9 cellular contexts compared by ENCODE assay signal in the genomic region with DNA sequence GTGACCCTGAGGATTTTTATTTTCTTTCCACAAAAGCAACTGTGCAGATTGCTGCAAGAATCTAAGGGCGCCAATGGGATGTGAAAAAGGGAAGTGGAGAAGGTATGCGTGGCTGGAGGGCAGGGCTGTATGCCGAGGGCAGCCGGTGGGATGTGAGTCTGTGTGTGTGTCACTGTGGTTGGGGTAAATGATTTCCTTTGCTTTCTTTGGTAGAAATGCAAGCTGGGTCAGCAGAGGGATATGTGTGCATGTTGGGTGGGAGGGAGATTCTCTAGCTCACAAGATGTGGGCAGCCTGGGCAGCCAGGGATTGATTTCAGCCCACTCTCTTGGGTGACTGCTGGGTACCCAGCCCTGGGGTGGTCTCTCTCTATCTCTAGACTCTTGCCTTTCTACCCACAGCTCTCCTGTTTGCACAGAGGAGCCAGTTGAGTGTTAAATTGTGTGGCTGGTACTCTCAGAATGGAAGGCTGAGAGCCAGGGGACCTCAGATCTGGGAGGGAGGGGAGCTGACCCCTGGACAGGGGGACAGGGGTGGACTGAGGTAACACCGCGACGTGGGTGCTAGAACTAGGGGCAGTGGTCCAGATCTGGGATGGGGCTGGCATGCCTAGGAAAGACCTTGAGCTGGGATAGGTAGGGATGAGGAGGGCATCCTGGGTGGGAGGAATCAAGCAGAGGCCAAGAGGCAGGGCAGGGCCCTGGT. TPM values are rescaled to one million over a fixed set of nuclear protein-coding genes. Genes with fewer than 3 reads are reported as not detected.
A peak's percentile ranks its signal among the peaks of the same experiment; 100 is the strongest.
DNase-seq lines count a peak whose midpoint lies in the region; ATAC-seq and TF ChIP-seq lines count a peak whose summit lies in the region.
"Had no signal": no experiment of that assay in that cellular context is flagged by ENCODE, and none has a peak within 500 bp of the region (broad histone marks: within the 10 kb centered on the region; RNA-seq: fewer than 3 reads in every experiment).

No MANE protein-coding gene starts in this region.

- peak overlapping the region; percentile 84 for H3K27ac Mint-ChIP-seq in dendritic cell treated with granulocyte-macrophage colony-stimulating factor and Interleukin-4, amounts not matched to agents 40 ng/mL and 50 ng/mL, for 4 days
- H3K27ac Mint-ChIP-seq: CD8-positive, alpha-beta T cell had no signal

- H3K27me3 Mint-ChIP-seq in dendritic cell treated with granulocyte-macrophage colony-stimulating factor and Interleukin-4, amounts not matched to agents 40 ng/mL and 50 ng/mL, for 4 days, result peaks cover 29% of the 10 kb centered on the region

- no peaks in the 10 kb centered on the region for H3K9me3 ChIP-seq in upper lobe of left lung

- no peak overlapping the region for H3K4me3 ChIP-seq in NB4 (ENCODE audit: low read depth, low read length)
- no peak overlapping the region for H3K4me3 ChIP-seq in upper lobe of left lung

- H3K4me3 Mint-ChIP-seq in dendritic cell treated with granulocyte-macrophage colony-stimulating factor and Interleukin-4, amounts not matched to agents 40 ng/mL and 50 ng/mL, for 4 days, result peak overlapping the region; percentile 57
- H3K4me3 Mint-ChIP-seq: CD8-positive, alpha-beta T cell had no signal

- peaks cover 13 to 31% (median 18%) of the 10 kb centered on the region in 4 donors for H3K4me1 ChIP-seq in upper lobe of left lung

- peaks cover 82% of the 10 kb centered on the region for H3K4me1 Mint-ChIP-seq in dendritic cell treated with granulocyte-macrophage colony-stimulating factor and Interleukin-4, amounts not matched to agents 40 ng/mL and 50 ng/mL, for 4 days (ENCODE audit: low read depth)

- no peak for TF ChIP-seq CTCF in NB4 (IDR thresholded peaks at IDR 0.05; ENCODE audit: low read depth, low read length)
- no peak for TF ChIP-seq CTCF in upper lobe of left lung (IDR thresholded peaks at IDR 0.05)

- H3K36me3 ChIP-seq in upper lobe of left lung, result no peaks in the 10 kb centered on the region

- no peak overlapping the region for H3K27ac ChIP-seq in upper lobe of left lung

- H3K9me3 Mint-ChIP-seq in dendritic cell treated with granulocyte-macrophage colony-stimulating factor and Interleukin-4, amounts not matched to agents 40 ng/mL and 50 ng/mL, for 4 days, result no peaks in the 10 kb centered on the region
- H3K9me3 Mint-ChIP-seq: CD8-positive, alpha-beta T cell had no signal

- TF ChIP-seq EP300 in upper lobe of left lung (IDR thresholded peaks at IDR 0.05), result no peak

- TF ChIP-seq POLR2A in NB4 (IDR thresholded peaks at IDR 0.05; ENCODE audit: extremely low read depth, insufficient read length), result no peak
- no peak for TF ChIP-seq POLR2A in upper lobe of left lung (IDR thresholded peaks at IDR 0.05)

- H3K36me3 Mint-ChIP-seq in dendritic cell treated with granulocyte-macrophage colony-stimulating factor and Interleukin-4, amounts not matched to agents 40 ng/mL and 50 ng/mL, for 4 days (ENCODE audit: low read depth), result peaks cover 32% of the 10 kb centered on the region
- H3K36me3 Mint-ChIP-seq: CD8-positive, alpha-beta T cell had no signal

- in situ Hi-C loops in ACHN (cut with HindIII; ENCODE audit: low pct_ligation_motif_present, low pct_unique_long_range_greater_than_20kb, low sequenced_read_pairs), result no loop called here

- 81 to 83% methylated on average over 7 of the region's 7 CpGs for WGBS in upper lobe of left lung, 2 donors

- peak; percentile 67 for ATAC-seq in GM21423 (IDR thresholded peaks at IDR 0.05; ENCODE audit: unreplicated experiment)
- no peak for ATAC-seq in HG03039 (IDR thresholded peaks at IDR 0.05; ENCODE audit: unreplicated experiment)
- no peak for ATAC-seq in upper lobe of left lung (ENCODE audit: low FRiP score in 2 of 2)
- ATAC-seq: CD8-positive, alpha-beta T cell had no signal

- intact Hi-C loops in dendritic cell treated with granulocyte-macrophage colony-stimulating factor and Interleukin-4, amounts not matched to agents 40 ng/mL and 50 ng/mL, for 4 days (cut with micrococcal nuclease), result no loop called here

- peaks cover 0 to 6% (median 1%) of the 10 kb centered on the region in 4 donors for H3K27me3 ChIP-seq in upper lobe of left lung

- peak; percentile 89 for DNase-seq in ACHN
- DNase-seq in NB4 (ENCODE audit: low read depth), result peak; percentile 96
- DNase-seq in NCI-H345 treated with DMSO at 0.1 percent for 48 hours (lab: John Stamatoyannopoulos, UW; ENCODE audit: unreplicated experiment), result no peak
- no peak for DNase-seq in DMS 273 (lab: John Stamatoyannopoulos, UW; ENCODE audit: unreplicated experiment)
- no peak for DNase-seq in upper lobe of left lung
- DNase-seq: CD8-positive, alpha-beta T cell had no signal

RNA-seq across cellular contexts. Expression of gene SMOX, which starts 3.5 kb away (rescaled TPM):
- total RNA-seq in upper lobe of left lung, result 1 to 10 TPM; 2.3 to 8.4 (median 3.9) TPM

Comparison
In these comparisons a context has a peak if more than half of its experiments do, and no peak if none do; other contexts are left out.
1. DNase-seq: peak in ACHN (single experiment) and NB4 (single experiment); none in NCI-H345 treated with DMSO at 0.1 percent for 48 hours (single experiment), DMS 273 (single experiment) and upper lobe of left lung (0 of 2).